1 cellular context compared by ENCODE assay signal in the genomic region with DNA sequence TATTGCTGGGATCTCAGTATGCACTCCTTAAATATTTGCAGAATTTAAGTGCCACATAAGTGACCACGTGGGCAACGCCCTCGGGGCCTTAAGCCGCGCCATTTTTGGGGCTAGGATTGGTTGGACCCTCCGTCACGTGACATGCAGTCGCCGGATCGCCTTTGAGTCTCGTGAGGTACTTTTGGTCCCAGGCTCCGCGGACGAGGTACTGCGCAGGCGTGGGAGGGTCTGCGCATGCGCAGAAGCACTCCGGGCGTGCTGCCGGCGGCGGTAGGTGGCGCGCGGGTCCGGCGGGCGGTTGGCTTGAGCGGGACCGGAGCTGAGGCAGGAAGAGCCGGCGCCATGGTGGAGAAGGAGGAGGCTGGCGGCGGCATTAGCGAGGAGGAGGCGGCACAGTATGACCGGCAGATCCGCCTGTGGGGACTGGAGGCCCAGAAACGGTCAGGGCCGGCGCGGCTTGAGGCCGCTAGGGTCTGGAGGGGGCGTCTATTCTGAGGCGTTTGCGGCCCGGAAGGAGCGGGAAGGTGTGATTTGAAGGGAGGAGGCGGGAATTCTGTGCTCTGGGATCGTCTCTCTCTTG.
TF ChIP-seq lines count a peak whose summit lies in the region.

TSS of gene SAE1 (plus strand) at position 247 of the 580 bp plus-strand sequence. CDS start at position 343, 96 bp downstream.

TF ChIP-seq in K562, 482 proteins besides CTCF, POLR2A, EP300 and RAD21 (continued from another document):
- TF ChIP-seq MLLT1 (IDR thresholded peaks at IDR 0.05) (no peak), SAFB2 (IDR thresholded peaks at IDR 0.05; ENCODE audit: borderline replicate concordance, low read depth, low read length, severe bottlenecking) (no peak), TBP (optimal IDR thresholded peaks at IDR 0.05; ENCODE audit: low read depth, low read length) (peak; percentile 68)
